In the genomic region with DNA sequence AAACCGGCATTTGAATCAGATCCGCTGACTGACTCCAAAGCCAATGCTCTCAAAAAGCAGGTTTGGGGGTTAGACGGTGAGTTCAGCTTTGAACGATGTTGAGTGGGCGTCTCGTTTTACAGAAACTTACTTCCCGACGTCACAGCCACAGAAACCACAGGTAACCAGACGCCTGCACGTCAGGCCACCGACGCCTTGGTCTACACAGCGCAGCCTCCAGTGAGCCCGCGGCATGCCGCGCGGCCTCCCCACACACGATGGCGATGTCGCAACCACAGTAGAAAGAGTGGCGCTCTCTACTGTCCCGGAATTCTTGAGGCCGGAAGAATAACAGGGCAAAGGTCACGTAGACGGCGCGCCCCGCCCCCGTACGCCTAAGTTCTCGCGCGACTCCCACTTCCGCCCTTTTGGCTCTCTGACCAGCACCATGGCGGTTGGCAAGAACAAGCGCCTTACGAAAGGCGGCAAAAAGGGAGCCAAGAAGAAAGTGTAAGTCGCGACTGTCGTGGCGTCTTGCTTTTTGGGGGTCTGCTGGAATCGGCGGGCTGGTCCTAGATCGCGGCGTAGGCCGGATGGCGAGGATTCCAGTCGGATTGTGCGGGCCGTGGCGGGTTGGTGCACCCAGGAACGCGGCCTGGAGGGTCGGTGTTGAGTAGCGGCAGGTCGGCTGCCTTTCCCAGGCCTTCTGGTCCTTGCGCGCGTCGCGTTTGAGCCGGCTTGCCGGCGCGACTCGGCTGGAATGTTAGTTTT, we compare ENCODE assay signal across 8 cellular contexts. TPM values are rescaled to one million over a fixed set of nuclear protein-coding genes. Genes with fewer than 3 reads are reported as not detected.
DNase-seq lines count a peak whose midpoint lies in the region; ATAC-seq and TF ChIP-seq lines count a peak whose summit lies in the region.

RPS3A (plus strand) TSS at position 403 of the 750 bp plus-strand sequence; CDS start at position 428, 25 bp downstream.

- peaks cover 1% of the 10 kb centered on the region for H3K4me1 ChIP-seq in ovary (ENCODE audit: insufficient read depth)
- H3K4me1 ChIP-seq in tibial artery, result peaks cover 0 to 27% (median 15%) of the 10 kb centered on the region in 4 donors

- H3K27ac Mint-ChIP-seq in activated naive CD8-positive, alpha-beta T cell, result peak within 1 kb of the TSS; percentile 99
- peak within 1 kb of the TSS; percentile 99 for H3K27ac Mint-ChIP-seq in glutamatergic neuron (ENCODE audit: unreplicated experiment)

- H3K36me3 ChIP-seq in ovary, result no peaks in the 10 kb centered on the region
- peaks cover 21 to 36% (median 23%) of the 10 kb centered on the region in 3 donors for H3K36me3 ChIP-seq in tibial artery

- H3K27me3 Mint-ChIP-seq in activated naive CD8-positive, alpha-beta T cell, result no peaks in the 10 kb centered on the region
- H3K27me3 Mint-ChIP-seq in glutamatergic neuron (ENCODE audit: unreplicated experiment), result peaks cover 7% of the 10 kb centered on the region

- intact Hi-C loops in ovary (cut with DNase I) (no loop called here), tibial artery (cut with DNase I; ENCODE audit: low total_unique reads) (no loop called here)

- TF ChIP-seq CTCF in GM10266 (IDR thresholded peaks at IDR 0.05; ENCODE audit: control insufficient read depth, insufficient read depth, low read depth, missing control alignments) (peak; percentile 96), glutamatergic neuron (IDR thresholded peaks at IDR 0.05; ENCODE audit: partially characterized antibody, unreplicated experiment) (peak; percentile 37), ovary (IDR thresholded peaks at IDR 0.05) (peak; percentile 60 to 88 (median 64)), tibial artery (IDR thresholded peaks at IDR 0.05) (peak; percentile 42 to 79)

- peak within 1 kb of the TSS; percentile 72 to 89 for H3K27ac ChIP-seq in ovary
- peak within 1 kb of the TSS; percentile 83 to 91 for H3K27ac ChIP-seq in tibial artery

- H3K9me3 ChIP-seq in ovary (no peaks in the 10 kb centered on the region), tibial artery (no peaks in the 10 kb centered on the region)

- TF ChIP-seq POLR2A in ovary (IDR thresholded peaks at IDR 0.05), result peak; percentile 74

- DNase-seq in GM10266 (ENCODE audit: extremely low spot score), result peak; percentile 84
- DNase-seq in NCI-H1092 (lab: John Stamatoyannopoulos, UW), result peak; percentile 95
- peak; percentile 95 for DNase-seq in SKM-1 (lab: John Stamatoyannopoulos, UW; ENCODE audit: unreplicated experiment)
- DNase-seq in glutamatergic neuron, result peak; percentile 93
- peak; percentile 94 to 98 (median 97) for DNase-seq in ovary
- peak; percentile 96 to 98 for DNase-seq in tibial artery

- H3K36me3 Mint-ChIP-seq in activated naive CD8-positive, alpha-beta T cell, result peaks cover 23% of the 10 kb centered on the region
- H3K36me3 Mint-ChIP-seq in glutamatergic neuron (ENCODE audit: unreplicated experiment), result no peaks in the 10 kb centered on the region

- peaks cover 42% of the 10 kb centered on the region for H3K4me1 Mint-ChIP-seq in activated naive CD8-positive, alpha-beta T cell (ENCODE audit: low read depth)
- H3K4me1 Mint-ChIP-seq in glutamatergic neuron (ENCODE audit: low read depth, unreplicated experiment), result peaks cover 7% of the 10 kb centered on the region

- peak within 1 kb of the TSS; percentile 77 for H3K4me3 ChIP-seq in ovary
- H3K4me3 ChIP-seq in tibial artery, result peak within 1 kb of the TSS; percentile 68 to 72

- TF ChIP-seq EP300 in ovary (IDR thresholded peaks at IDR 0.05), result no peak

- ATAC-seq in HG02588 (IDR thresholded peaks at IDR 0.05; ENCODE audit: unreplicated experiment), result peak; percentile 95

- WGBS in ovary, 3 donors, result 1% methylated on average over 64 to 69 of the region's 69 CpGs

- H3K4me3 Mint-ChIP-seq in activated naive CD8-positive, alpha-beta T cell, result peak within 1 kb of the TSS; percentile 99
- peak within 1 kb of the TSS; percentile 95 for H3K4me3 Mint-ChIP-seq in glutamatergic neuron (ENCODE audit: unreplicated experiment)

- no peaks in the 10 kb centered on the region for H3K9me3 Mint-ChIP-seq in activated naive CD8-positive, alpha-beta T cell (ENCODE audit: low read depth)
- H3K9me3 Mint-ChIP-seq in glutamatergic neuron (ENCODE audit: unreplicated experiment), result peaks cover 7% of the 10 kb centered on the region

- no peaks in the 10 kb centered on the region for H3K27me3 ChIP-seq in ovary
- no peaks in the 10 kb centered on the region for H3K27me3 ChIP-seq in tibial artery

RNA-seq across cellular contexts. Expression of gene RPS3A, which starts in this region (rescaled TPM):
- total RNA-seq in glutamatergic neuron (ENCODE audit: unreplicated experiment), result 1,044 TPM
- over 10,000 TPM in 1 of 7 donors, 1,000 to 10,000 TPM in 6; 3,970 to 14,418 (median 4,552) TPM for total RNA-seq in ovary
- polyA plus RNA-seq in ovary, result 1,000 to 10,000 TPM; 5,892 to 8,194 TPM

Comparison
In these comparisons a context has a peak if more than half of its experiments do, and no peak if none do; other contexts are left out.
1. Peak in every context shown above with its lines: DNase-seq, ATAC-seq, H3K4me3 ChIP-seq and H3K27ac ChIP-seq.
2. CTCF ChIP-seq: peak in every context shown above with its lines; median percentile 96 in GM10266; 64 in ovary; 60 in tibial artery; 37 in glutamatergic neuron.